In the genomic region with DNA sequence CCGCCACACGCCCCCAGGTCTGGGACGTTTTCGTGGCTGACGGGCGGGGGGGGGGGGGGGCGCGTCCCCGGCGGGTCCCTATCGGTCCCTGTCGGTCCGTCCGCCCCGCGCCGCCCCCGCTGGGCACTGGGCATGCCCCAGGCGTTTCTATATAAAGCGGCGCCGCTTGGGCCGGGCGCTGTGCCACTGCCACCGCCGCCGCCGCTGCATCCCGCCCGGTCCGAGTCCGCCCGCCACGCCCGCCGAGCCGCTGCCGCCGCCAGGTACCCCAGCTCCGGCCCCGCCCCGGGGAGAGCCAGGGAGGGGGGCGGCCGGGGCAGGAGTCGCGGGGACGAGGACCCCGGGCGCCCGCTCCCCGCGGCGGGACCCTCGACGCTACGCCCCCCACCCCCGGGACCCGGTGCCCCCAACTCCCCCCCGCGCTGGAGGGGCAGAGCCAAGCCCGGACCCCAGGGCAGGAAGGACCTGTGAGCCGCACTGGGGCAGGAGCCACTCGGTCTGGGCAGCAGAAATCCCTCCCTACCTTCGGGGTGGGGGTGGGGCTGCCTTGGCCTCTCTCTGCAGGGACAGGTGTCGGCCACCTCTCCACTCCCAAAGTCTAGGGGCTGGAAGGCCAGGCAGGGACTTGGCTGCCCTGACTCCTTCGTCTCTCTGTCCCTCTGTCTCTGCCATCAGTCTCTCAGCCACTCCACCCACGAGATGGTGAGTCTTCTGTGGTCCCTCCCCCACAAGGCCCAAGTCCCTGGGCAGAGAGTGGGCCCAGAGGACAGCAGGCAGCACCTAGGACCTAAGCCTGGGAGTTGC, we compare ENCODE assay signal across 8 cellular contexts. TPM values are rescaled to one million over a fixed set of nuclear protein-coding genes. Genes with fewer than 3 reads are reported as not detected.
A peak's percentile ranks its signal among the peaks of the same experiment; 100 is the strongest.
DNase-seq lines count a peak whose midpoint lies in the region; ATAC-seq, FAIRE-seq and TF ChIP-seq lines count a peak whose summit lies in the region.

A gene with protein sequence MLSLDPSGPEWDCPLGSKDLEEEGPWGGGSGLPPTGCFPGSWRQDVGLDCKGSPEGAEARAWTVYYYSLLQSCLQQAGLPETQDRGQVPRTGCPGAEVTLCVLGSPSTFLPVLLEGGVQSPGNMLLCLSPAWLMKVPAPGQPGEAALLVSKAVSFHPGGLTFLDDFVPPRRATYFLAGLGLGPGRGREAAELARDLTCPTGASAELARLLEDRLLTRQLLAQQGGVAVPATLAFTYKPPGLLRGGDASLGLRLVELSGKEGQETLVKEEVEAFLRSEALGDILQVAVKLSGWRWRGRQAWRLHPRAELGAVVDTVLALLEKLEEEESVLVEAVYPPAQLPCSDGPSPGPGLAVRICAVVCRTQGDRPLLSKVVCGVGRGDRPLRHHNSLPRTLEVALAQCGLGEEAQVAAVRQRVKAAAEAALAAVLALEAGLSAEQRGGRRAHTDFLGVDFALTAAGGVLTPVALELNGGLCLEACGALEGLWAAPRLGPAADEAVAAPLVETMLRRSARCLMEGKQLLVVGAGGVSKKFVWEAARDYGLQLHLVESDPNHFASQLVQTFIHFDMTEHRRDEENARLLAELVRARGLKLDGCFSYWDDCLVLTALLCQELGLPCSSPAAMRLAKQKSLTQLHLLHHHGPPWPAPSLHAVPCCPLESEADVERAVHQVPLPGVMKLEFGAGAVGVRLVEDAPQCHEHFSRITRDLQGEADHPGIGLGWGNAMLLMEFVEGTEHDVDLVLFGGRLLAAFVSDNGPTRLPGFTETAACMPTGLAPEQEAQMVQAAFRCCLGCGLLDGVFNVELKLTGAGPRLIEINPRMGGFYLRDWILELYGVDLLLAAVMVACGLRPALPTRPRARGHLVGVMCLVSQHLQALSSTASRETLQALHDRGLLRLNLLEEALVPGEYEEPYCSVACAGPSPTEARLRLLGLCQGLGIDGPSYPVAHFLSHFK (plus strand): TSS at position 178 of the 804 bp plus-strand sequence. CDS start 522 bp downstream, at position 700.

- CTCF ChIA-PET in activated CD4-positive, alpha-beta T cell treated with anti-CD3 and anti-CD28 coated beads, Interleukin-2, amount 10 ng/mL, durations not matched to agents 7 days and 5 days (lab: Charles Lee), result interaction anchor here (0.6 to 4.0 kb wide), 3 partner anchors 12 to 40 kb away, joined by 3 to 27 read pairs (median 3); a partner anchor contains a TSS

- 9 to 14% methylated on average over 14 to 45 of the region's 67 CpGs for WGBS in tibial nerve, 2 donors

- no peak for TF ChIP-seq EP300 in tibial nerve (IDR thresholded peaks at IDR 0.05)

- H3K9me3 Mint-ChIP-seq in activated CD4-positive, alpha-beta T cell treated with anti-CD3 and anti-CD28 coated beads, Interleukin-2, amount 10 ng/mL, durations not matched to agents 7 days and 5 days, result no peaks in the 10 kb centered on the region
- H3K9me3 Mint-ChIP-seq in brain, result peaks cover 0 to 3% (median 0%) of the 10 kb centered on the region in 5 experiments

- peaks cover 1% of the 10 kb centered on the region for H3K27me3 Mint-ChIP-seq in activated CD4-positive, alpha-beta T cell treated with anti-CD3 and anti-CD28 coated beads, Interleukin-2, amount 10 ng/mL, durations not matched to agents 7 days and 5 days
- peaks cover 51% of the 10 kb centered on the region for H3K27me3 Mint-ChIP-seq in brain

- POLR2A ChIA-PET in activated CD4-positive, alpha-beta T cell treated with anti-CD3 and anti-CD28 coated beads, Interleukin-2, amount 10 ng/mL, durations not matched to agents 7 days and 5 days (lab: Charles Lee), result no interaction called here

- peaks cover 9% of the 10 kb centered on the region for H3K36me3 Mint-ChIP-seq in activated CD4-positive, alpha-beta T cell treated with anti-CD3 and anti-CD28 coated beads, Interleukin-2, amount 10 ng/mL, durations not matched to agents 7 days and 5 days (ENCODE audit: low read depth)
- H3K36me3 Mint-ChIP-seq in brain, result no peaks in the 10 kb centered on the region

- no peak for DNase-seq in activated CD4-positive, alpha-beta T cell treated with anti-CD3 and anti-CD28 coated beads, Interleukin-2, amount 10 ng/mL, durations not matched to agents 7 days and 5 days
- no peak for DNase-seq in activated CD4-positive, alpha-beta T cell treated with anti-CD3 and anti-CD28 coated beads, Interleukin-2, amount 50 U/mL, for 1 hour
- no peak for DNase-seq in lower lobe of right lung
- no peak for DNase-seq in tibial nerve (ENCODE audit: low spot score in 2 of 2)
- DNase-seq in AG20443 (ENCODE audit: low spot score), result no peak
- no peak for DNase-seq in NCI-H2196 treated with DMSO at 0.1 percent for 48 hours (lab: John Stamatoyannopoulos, UW; ENCODE audit: unreplicated experiment)
- DNase-seq in GM12892 (ENCODE audit: insufficient read length), result no peak

- H3K4me1 ChIP-seq in lower lobe of right lung, result peaks cover 50% of the 10 kb centered on the region
- H3K4me1 ChIP-seq in tibial nerve, result peaks cover 0 to 80% (median 42%) of the 10 kb centered on the region in 4 donors

- H3K9me3 ChIP-seq in lower lobe of right lung, result no peaks in the 10 kb centered on the region
- no peaks in the 10 kb centered on the region for H3K9me3 ChIP-seq in tibial nerve

- TF ChIP-seq POLR2A in tibial nerve (IDR thresholded peaks at IDR 0.05) (no peak), GM12892 (IDR thresholded peaks at IDR 0.05; ENCODE audit: low read depth, low read length) (no peak)

- H3K27me3 ChIP-seq in lower lobe of right lung (ENCODE audit: low read depth) (no peaks in the 10 kb centered on the region), tibial nerve (peaks cover 0 to 29% of the 10 kb centered on the region in 2 donors)

- peak within 1 kb of the TSS; percentile 45 for H3K4me3 Mint-ChIP-seq in activated CD4-positive, alpha-beta T cell treated with anti-CD3 and anti-CD28 coated beads, Interleukin-2, amount 10 ng/mL, durations not matched to agents 7 days and 5 days
- H3K4me3 Mint-ChIP-seq in brain, result peak within 1 kb of the TSS; percentile 52 to 76 (median 64)

- H3K27ac ChIP-seq in lower lobe of right lung (peak within 1 kb of the TSS; percentile 26), tibial nerve (peak within 1 kb of the TSS; percentile 56 to 93 (median 82))

- peak in 1 of 2 donors; percentile 20 for ATAC-seq in lower lobe of right lung

- H3K36me3 ChIP-seq in lower lobe of right lung, result no peaks in the 10 kb centered on the region
- no peaks in the 10 kb centered on the region for H3K36me3 ChIP-seq in tibial nerve

- peak within 1 kb of the TSS; percentile 87 for H3K27ac Mint-ChIP-seq in activated CD4-positive, alpha-beta T cell treated with anti-CD3 and anti-CD28 coated beads, Interleukin-2, amount 10 ng/mL, durations not matched to agents 7 days and 5 days
- peak within 1 kb of the TSS; percentile 57 to 86 (median 78) for H3K27ac Mint-ChIP-seq in brain

- intact Hi-C loops in lower lobe of right lung (cut with DNase I), result no loop called here

- peaks cover 67% of the 10 kb centered on the region for H3K4me1 Mint-ChIP-seq in activated CD4-positive, alpha-beta T cell treated with anti-CD3 and anti-CD28 coated beads, Interleukin-2, amount 10 ng/mL, durations not matched to agents 7 days and 5 days
- peaks cover 39% of the 10 kb centered on the region for H3K4me1 Mint-ChIP-seq in brain

- H3K4me3 ChIP-seq in lower lobe of right lung (peak within 1 kb of the TSS; percentile 37), tibial nerve (peak within 1 kb of the TSS; percentile 1 to 49 (median 30))

- FAIRE-seq in GM12892 (lab: Jason Lieb, UNC), result no peak

- TF ChIP-seq CTCF in brain (conservative IDR thresholded peaks at IDR 0.05) (no peak), lower lobe of right lung (IDR thresholded peaks at IDR 0.05) (no peak), tibial nerve (IDR thresholded peaks at IDR 0.05) (no peak)

RNA-seq across cellular contexts. Expression of the gene that starts here (rescaled TPM):
- total RNA-seq in activated CD4-positive, alpha-beta T cell treated with anti-CD3 and anti-CD28 coated beads, Interleukin-2, amount 10 ng/mL, durations not matched to agents 7 days and 5 days, result 1 to 10 TPM; 1.2 to 1.9 TPM
- polyA plus RNA-seq in brain (ENCODE audit: insufficient read depth, low read depth, low replicate concordance), result 68.5 TPM
- total RNA-seq in lower lobe of right lung, result 0.71 TPM
- total RNA-seq in tibial nerve, result 1 to 10 TPM; 1.8 to 5.9 (median 4.3) TPM
- 0.28 TPM for polyA plus RNA-seq in GM12892 (2012; ENCODE audit: missing spikeins)
